In genomic region chr2:48198285-48198821, GRCh38 we compare ENCODE assay signal across 15 cellular contexts.
DNase-seq lines count a peak whose midpoint lies in the region; ATAC-seq and TF ChIP-seq lines count a peak whose summit lies in the region.
"Had no signal": no experiment of that assay in that cellular context is flagged by ENCODE, and none has a peak within 500 bp of the region (broad histone marks: within the 10 kb centered on the region; RNA-seq: fewer than 3 reads in every experiment).

No MANE protein-coding gene starts in this region.

- H3K27me3 Mint-ChIP-seq in glutamatergic neuron (ENCODE audit: unreplicated experiment), result peaks cover 15% of the 10 kb centered on the region

- H3K9me3 ChIP-seq in upper lobe of right lung, result no peaks in the 10 kb centered on the region

- no peaks in the 10 kb centered on the region for H3K36me3 ChIP-seq in upper lobe of right lung

- peaks cover 50% of the 10 kb centered on the region for H3K4me1 Mint-ChIP-seq in glutamatergic neuron (ENCODE audit: low read depth, unreplicated experiment)

- peak overlapping the region; percentile 98 for H3K27ac Mint-ChIP-seq in glutamatergic neuron (ENCODE audit: unreplicated experiment)

- no peak overlapping the region for H3K27ac ChIP-seq in upper lobe of right lung

- TF ChIP-seq CTCF in NB4 (IDR thresholded peaks at IDR 0.05; ENCODE audit: low read depth, low read length), result no peak
- no peak for TF ChIP-seq CTCF in glutamatergic neuron (IDR thresholded peaks at IDR 0.05; ENCODE audit: partially characterized antibody, unreplicated experiment)
- TF ChIP-seq CTCF in upper lobe of right lung (IDR thresholded peaks at IDR 0.05), result no peak

- no peaks in the 10 kb centered on the region for H3K36me3 Mint-ChIP-seq in glutamatergic neuron (ENCODE audit: unreplicated experiment)

- peaks cover 22% of the 10 kb centered on the region for H3K9me3 Mint-ChIP-seq in glutamatergic neuron (ENCODE audit: unreplicated experiment)
- H3K9me3 Mint-ChIP-seq: H9 had no signal

- peak; percentile 17 for DNase-seq in SIG-M5 treated with dmso at 0.1 percent for 504 hours (lab: John Stamatoyannopoulos, UW; ENCODE audit: unreplicated experiment)
- no peak for DNase-seq in SIG-M5 (lab: John Stamatoyannopoulos, UW)
- peak; percentile 65 for DNase-seq in NB4 (ENCODE audit: low read depth)
- no peak for DNase-seq in glutamatergic neuron
- no peak for DNase-seq in upper lobe of right lung
- DNase-seq: C1 segment of cervical spinal cord, COR-L47, H9, MM.1S, NCI-H1436 treated with DMSO at 0.1 percent for 48 hours, NCI-H510A treated with DMSO at 0.1 percent for 48 hours, SHP77 treated with DMSO at 0.1 percent for 48 hours had no signal

- H3K4me3 ChIP-seq in NB4 (ENCODE audit: low read depth, low read length) (no peak overlapping the region), upper lobe of right lung (no peak overlapping the region)

- no peaks in the 10 kb centered on the region for H3K27me3 ChIP-seq in upper lobe of right lung

- TF ChIP-seq POLR2A in NB4 (IDR thresholded peaks at IDR 0.05; ENCODE audit: extremely low read depth, insufficient read length), result no peak

- intact Hi-C loops in upper lobe of right lung (cut with DNase I), result no loop called here

- H3K4me1 ChIP-seq in upper lobe of right lung, result peaks cover 4% of the 10 kb centered on the region

- ATAC-seq in upper lobe of right lung, result peak; percentile 50
- no peak for ATAC-seq in GM19395 (IDR thresholded peaks at IDR 0.05; ENCODE audit: unreplicated experiment)
- ATAC-seq in GM18873 (IDR thresholded peaks at IDR 0.05; ENCODE audit: low FRiP score, unreplicated experiment), result no peak
- no peak for ATAC-seq in GM21390 (IDR thresholded peaks at IDR 0.05; ENCODE audit: unreplicated experiment)

- no peak overlapping the region for H3K4me3 Mint-ChIP-seq in glutamatergic neuron (ENCODE audit: unreplicated experiment)
- H3K4me3 Mint-ChIP-seq: H9 had no signal

Comparison
In these comparisons a context has a peak if more than half of its experiments do, and no peak if none do; other contexts are left out.
1. DNase-seq: peak in SIG-M5 treated with dmso at 0.1 percent for 504 hours (single experiment) and NB4 (single experiment); none in SIG-M5 (single experiment), glutamatergic neuron (single experiment) and upper lobe of right lung (single experiment).